Comparison of ENCODE assay signal across 27 cellular contexts in the genomic region with DNA sequence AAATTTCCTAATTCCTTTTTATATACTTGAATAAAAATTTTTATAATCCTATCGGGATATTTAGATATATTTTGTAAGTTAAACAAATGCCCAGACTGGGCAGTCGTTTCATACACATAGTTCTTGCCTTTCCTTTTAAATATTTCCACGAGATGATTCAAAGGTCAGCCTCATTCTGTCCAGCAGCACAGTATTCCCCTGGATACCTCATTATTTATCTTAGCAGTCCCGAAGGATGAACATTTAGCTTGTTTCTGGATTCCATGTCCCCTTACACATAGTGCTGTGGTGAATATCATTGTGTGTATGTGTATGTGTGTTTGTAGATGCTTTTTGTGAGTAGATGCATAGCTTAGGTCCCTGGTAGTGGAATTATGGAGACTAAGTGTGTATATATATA. TPM values are rescaled to one million over a fixed set of nuclear protein-coding genes. Genes with fewer than 3 reads are reported as not detected.
DNase-seq lines count a peak whose midpoint lies in the region; ATAC-seq and TF ChIP-seq lines count a peak whose summit lies in the region.
"Had no signal": no experiment of that assay in that cellular context is flagged by ENCODE, and none has a peak within 500 bp of the region (broad histone marks: within the 10 kb centered on the region; RNA-seq: fewer than 3 reads in every experiment).

No MANE protein-coding gene starts in this region.

- H3K27me3 ChIP-seq in psoas muscle (ENCODE audit: insufficient read depth in 3 of 3, low read length in 2 of 3) = no peaks in the 10 kb centered on the region
- H3K27me3 ChIP-seq: BLaER1 treated with 17β-estradiol and CSF1 and Interleukin-3, amounts not matched to agents 10 nM and 100 nM; suprapubic skin; uterus had no signal

- peaks cover 85% of the 10 kb centered on the region for H3K4me1 ChIP-seq in psoas muscle
- H3K4me1 ChIP-seq: uterus had no signal

- H3K9me3 ChIP-seq in psoas muscle = no peaks in the 10 kb centered on the region
- H3K9me3 ChIP-seq: BLaER1 treated with 17β-estradiol and CSF1 and Interleukin-3, amounts not matched to agents 10 nM and 100 nM; lower lobe of right lung; suprapubic skin; uterus had no signal

- DNase-seq in ELR (ENCODE audit: low read depth) = peak; percentile 3
- peak; percentile 2 to 61 for DNase-seq in cardiac fibroblast (ENCODE audit: low read depth in 2 of 2)
- peak; percentile 35 for DNase-seq in iris pigment epithelial cell (ENCODE audit: low read depth)
- DNase-seq in psoas muscle = no peak
- no peak for DNase-seq in NOMO-1 treated with dmso at 0.1 percent for 144 hours (lab: John Stamatoyannopoulos, UW; ENCODE audit: unreplicated experiment)
- no peak for DNase-seq in activated CD8-positive, alpha-beta memory T cell treated with anti-CD3 and anti-CD28 coated beads, Interleukin-2, amount 50 U/mL, for 4 hours
- DNase-seq in CD14-positive monocyte (ENCODE audit: low spot score) = no peak
- DNase-seq in NCI-H526 treated with DMSO at 0.1 percent for 48 hours (lab: John Stamatoyannopoulos, UW) = no peak
- DNase-seq: activated CD4-positive, alpha-beta T cell treated with anti-CD3 and anti-CD28 coated beads, Interleukin-2, amount 10 ng/mL, durations not matched to agents 7 days and 5 days; activated CD8-positive, alpha-beta memory T cell treated with anti-CD3 and anti-CD28 coated beads, Interleukin-2, amount 10 ng/mL, durations not matched to agents 7 days and 5 days; activated naive CD4-positive, alpha-beta T cell treated with anti-CD3 and anti-CD28 coated beads, Interleukin-2, amount 50 U/mL, for 16 hours; anterior cingulate cortex; DND-41; islet precursor cell; lower lobe of right lung; NCI-H1048; NCI-H187 treated with DMSO at 0.1 percent for 48 hours; NCI-H2227 treated with DMSO at 0.1 percent for 48 hours; NCI-H774; T-helper 9 cell; uterus had no signal

- H3K4me1 Mint-ChIP-seq in CD14-positive monocyte = peaks cover 12% of the 10 kb centered on the region
- H3K4me1 Mint-ChIP-seq: activated CD4-positive, alpha-beta T cell treated with anti-CD3 and anti-CD28 coated beads, Interleukin-2, amount 10 ng/mL, durations not matched to agents 7 days and 5 days; activated CD8-positive, alpha-beta memory T cell treated with anti-CD3 and anti-CD28 coated beads, Interleukin-2, amount 10 ng/mL, durations not matched to agents 7 days and 5 days had no signal

- H3K9me3 Mint-ChIP-seq in CD14-positive monocyte = no peaks in the 10 kb centered on the region
- H3K9me3 Mint-ChIP-seq: activated CD4-positive, alpha-beta T cell treated with anti-CD3 and anti-CD28 coated beads, Interleukin-2, amount 10 ng/mL, durations not matched to agents 7 days and 5 days; activated T-helper 1 cell treated with anti-CD3 and anti-CD28 coated beads, Interleukin-12 subunit alpha, Interleukin-12 subunit beta, Interleukin-2, Interleukin-4 antibody, amounts not matched to agents 30 ng/mL and 10 ng/mL and 1 ng/mL, durations not matched to agents 14 hours and 24 hours and 36 hours; stimulated activated effector memory CD8-positive, alpha-beta T cell treated with anti-CD3 and anti-CD28 coated beads, Interleukin-12 subunit alpha, Interleukin-12 subunit beta, amount 100 ng/mL, for 72 hours had no signal

- 28 to 37% (median 34%) methylated on average over 4 of the region's 4 CpGs for WGBS in psoas muscle, 3 donors

- H3K36me3 ChIP-seq in psoas muscle (ENCODE audit: insufficient read depth in 1 of 2, low read depth in 1 of 2) = no peaks in the 10 kb centered on the region
- H3K36me3 ChIP-seq: BLaER1 treated with 17β-estradiol and CSF1 and Interleukin-3, amounts not matched to agents 10 nM and 100 nM; lower lobe of right lung; suprapubic skin; uterus had no signal

- H3K27ac Mint-ChIP-seq in CD14-positive monocyte = no peak overlapping the region
- H3K27ac Mint-ChIP-seq: activated CD4-positive, alpha-beta T cell treated with anti-CD3 and anti-CD28 coated beads, Interleukin-2, amount 10 ng/mL, durations not matched to agents 7 days and 5 days; activated CD8-positive, alpha-beta memory T cell treated with anti-CD3 and anti-CD28 coated beads, Interleukin-2, amount 10 ng/mL, durations not matched to agents 7 days and 5 days; activated T-helper 1 cell treated with anti-CD3 and anti-CD28 coated beads, Interleukin-12 subunit alpha, Interleukin-12 subunit beta, Interleukin-2, Interleukin-4 antibody, amounts not matched to agents 30 ng/mL and 10 ng/mL and 1 ng/mL, durations not matched to agents 14 hours and 24 hours and 36 hours; stimulated activated effector memory CD8-positive, alpha-beta T cell treated with anti-CD3 and anti-CD28 coated beads, Interleukin-12 subunit alpha, Interleukin-12 subunit beta, amount 100 ng/mL, for 72 hours had no signal

- ATAC-seq in psoas muscle = no peak
- ATAC-seq: activated CD8-positive, alpha-beta memory T cell treated with anti-CD3 and anti-CD28 coated beads, Interleukin-2, amount 10 ng/mL, durations not matched to agents 7 days and 5 days; HCT116; lower lobe of right lung; stimulated activated effector memory CD8-positive, alpha-beta T cell treated with anti-CD3 and anti-CD28 coated beads, Interleukin-12 subunit alpha, Interleukin-12 subunit beta, amount 100 ng/mL, for 72 hours had no signal

- intact Hi-C loops in psoas muscle (cut with DNase I) (loop anchor here in 1 of 2 donors (5.0 kb wide), 1 partner anchor 39 kb away; a partner anchor contains a TSS), CD14-positive monocyte (cut with micrococcal nuclease) (no loop called here)

- H3K4me3 ChIP-seq in cardiac fibroblast (replicated peaks in 1 of 2; ENCODE audit: low read depth in 2 of 2, low read length in 2 of 2) (no peak overlapping the region), psoas muscle (no peak overlapping the region)
- H3K4me3 ChIP-seq: BLaER1 treated with 17β-estradiol and CSF1 and Interleukin-3, amounts not matched to agents 10 nM and 100 nM; lower lobe of right lung; suprapubic skin; uterus had no signal

- no peaks in the 10 kb centered on the region for H3K36me3 Mint-ChIP-seq in CD14-positive monocyte
- H3K36me3 Mint-ChIP-seq: stimulated activated effector memory CD8-positive, alpha-beta T cell treated with anti-CD3 and anti-CD28 coated beads, Interleukin-12 subunit alpha, Interleukin-12 subunit beta, amount 100 ng/mL, for 72 hours had no signal

- peak overlapping the region; percentile 46 for H3K27ac ChIP-seq in psoas muscle
- H3K27ac ChIP-seq: BLaER1 treated with 17β-estradiol and CSF1 and Interleukin-3, amounts not matched to agents 10 nM and 100 nM; HL-60; lower lobe of right lung; suprapubic skin; uterus had no signal

- H3K27me3 Mint-ChIP-seq in CD14-positive monocyte (ENCODE audit: low read depth in 3 of 3) = no peaks in the 10 kb centered on the region
- H3K27me3 Mint-ChIP-seq: activated CD4-positive, alpha-beta T cell treated with anti-CD3 and anti-CD28 coated beads, Interleukin-2, amount 10 ng/mL, durations not matched to agents 7 days and 5 days; activated CD8-positive, alpha-beta memory T cell treated with anti-CD3 and anti-CD28 coated beads, Interleukin-2, amount 10 ng/mL, durations not matched to agents 7 days and 5 days had no signal

- H3K4me3 Mint-ChIP-seq in CD14-positive monocyte = no peak overlapping the region
- H3K4me3 Mint-ChIP-seq: activated CD4-positive, alpha-beta T cell treated with anti-CD3 and anti-CD28 coated beads, Interleukin-2, amount 10 ng/mL, durations not matched to agents 7 days and 5 days; activated CD8-positive, alpha-beta memory T cell treated with anti-CD3 and anti-CD28 coated beads, Interleukin-2, amount 10 ng/mL, durations not matched to agents 7 days and 5 days; activated T-helper 1 cell treated with anti-CD3 and anti-CD28 coated beads, Interleukin-12 subunit alpha, Interleukin-12 subunit beta, Interleukin-2, Interleukin-4 antibody, amounts not matched to agents 30 ng/mL and 10 ng/mL and 1 ng/mL, durations not matched to agents 14 hours and 24 hours and 36 hours; stimulated activated effector memory CD8-positive, alpha-beta T cell treated with anti-CD3 and anti-CD28 coated beads, Interleukin-12 subunit alpha, Interleukin-12 subunit beta, amount 100 ng/mL, for 72 hours had no signal

- TF ChIP-seq CTCF in cardiac fibroblast (IDR thresholded peaks at IDR 0.05; ENCODE audit: low read depth, low read length) (no peak), psoas muscle (IDR thresholded peaks at IDR 0.05) (no peak), CD14-positive monocyte (IDR thresholded peaks at IDR 0.05) (no peak)

RNA-seq across cellular contexts. Expression of a gene that starts 38.3 kb away (rescaled TPM):
- 10 to 100 TPM; 20.4 to 35.2 (median 22.3) TPM for total RNA-seq in psoas muscle
- polyA plus RNA-seq in psoas muscle (10 to 100 TPM in 1 of 3 donors, 1 to 10 TPM in 2; 4.6 to 15.3 (median 6.3) TPM), CD14-positive monocyte (1 to 10 TPM; 1.5 to 2.0 TPM)

Comparison
In these comparisons a context has a peak if more than half of its experiments do, and no peak if none do; other contexts are left out.
1. DNase-seq: peak in ELR (single experiment), cardiac fibroblast (2 of 2) and iris pigment epithelial cell (single experiment); none in psoas muscle (0 of 2), NOMO-1 treated with dmso at 0.1 percent for 144 hours (single experiment), activated CD8-positive, alpha-beta memory T cell treated with anti-CD3 and anti-CD28 coated beads, Interleukin-2, amount 50 U/mL, for 4 hours (single experiment), CD14-positive monocyte (single experiment) and NCI-H526 treated with DMSO at 0.1 percent for 48 hours (single experiment).